In the genomic region with DNA sequence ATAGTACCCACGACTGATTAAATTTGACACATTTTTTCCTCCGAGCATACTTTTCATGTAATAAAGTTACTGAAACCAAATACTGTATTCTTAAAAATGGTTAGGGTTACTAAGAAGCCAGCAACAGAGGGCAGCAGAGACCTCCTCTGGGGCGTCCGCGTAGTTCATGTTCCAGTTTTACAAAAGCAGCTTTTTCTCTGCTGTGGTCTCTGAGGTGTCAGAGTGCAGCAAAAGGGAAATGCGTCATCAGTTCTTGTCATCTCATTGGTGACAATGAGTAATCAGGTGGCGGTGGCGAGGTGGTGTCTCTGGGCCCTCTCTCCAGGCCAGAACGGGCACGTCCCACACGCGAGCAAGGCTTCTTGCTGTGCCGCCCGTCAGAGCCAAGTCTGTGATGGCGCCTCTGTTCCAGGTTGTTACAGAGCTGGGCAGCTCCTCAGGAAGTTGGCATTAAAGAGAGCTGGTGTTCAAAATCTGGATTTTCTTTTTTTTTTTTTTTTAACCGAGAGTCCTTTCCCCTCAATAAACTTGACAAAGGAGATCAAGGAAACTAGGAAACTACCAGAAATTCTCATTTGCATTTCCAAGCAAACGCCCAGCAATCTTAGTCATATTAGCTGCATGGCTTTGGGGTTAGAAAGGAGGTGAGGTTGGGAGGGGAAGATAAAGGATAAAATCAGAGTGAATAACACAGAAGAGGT, we compare ENCODE assay signal across 1 cellular context.
A peak's percentile ranks its signal among the peaks of the same experiment; 100 is the strongest.
TF ChIP-seq lines count a peak whose summit lies in the region.

No MANE protein-coding gene starts in this region.

TF ChIP-seq in HepG2, 621 proteins besides CTCF, POLR2A, EP300 and RAD21 (continued from another document and continues in another):
- TF ChIP-seq, protein P1, sequence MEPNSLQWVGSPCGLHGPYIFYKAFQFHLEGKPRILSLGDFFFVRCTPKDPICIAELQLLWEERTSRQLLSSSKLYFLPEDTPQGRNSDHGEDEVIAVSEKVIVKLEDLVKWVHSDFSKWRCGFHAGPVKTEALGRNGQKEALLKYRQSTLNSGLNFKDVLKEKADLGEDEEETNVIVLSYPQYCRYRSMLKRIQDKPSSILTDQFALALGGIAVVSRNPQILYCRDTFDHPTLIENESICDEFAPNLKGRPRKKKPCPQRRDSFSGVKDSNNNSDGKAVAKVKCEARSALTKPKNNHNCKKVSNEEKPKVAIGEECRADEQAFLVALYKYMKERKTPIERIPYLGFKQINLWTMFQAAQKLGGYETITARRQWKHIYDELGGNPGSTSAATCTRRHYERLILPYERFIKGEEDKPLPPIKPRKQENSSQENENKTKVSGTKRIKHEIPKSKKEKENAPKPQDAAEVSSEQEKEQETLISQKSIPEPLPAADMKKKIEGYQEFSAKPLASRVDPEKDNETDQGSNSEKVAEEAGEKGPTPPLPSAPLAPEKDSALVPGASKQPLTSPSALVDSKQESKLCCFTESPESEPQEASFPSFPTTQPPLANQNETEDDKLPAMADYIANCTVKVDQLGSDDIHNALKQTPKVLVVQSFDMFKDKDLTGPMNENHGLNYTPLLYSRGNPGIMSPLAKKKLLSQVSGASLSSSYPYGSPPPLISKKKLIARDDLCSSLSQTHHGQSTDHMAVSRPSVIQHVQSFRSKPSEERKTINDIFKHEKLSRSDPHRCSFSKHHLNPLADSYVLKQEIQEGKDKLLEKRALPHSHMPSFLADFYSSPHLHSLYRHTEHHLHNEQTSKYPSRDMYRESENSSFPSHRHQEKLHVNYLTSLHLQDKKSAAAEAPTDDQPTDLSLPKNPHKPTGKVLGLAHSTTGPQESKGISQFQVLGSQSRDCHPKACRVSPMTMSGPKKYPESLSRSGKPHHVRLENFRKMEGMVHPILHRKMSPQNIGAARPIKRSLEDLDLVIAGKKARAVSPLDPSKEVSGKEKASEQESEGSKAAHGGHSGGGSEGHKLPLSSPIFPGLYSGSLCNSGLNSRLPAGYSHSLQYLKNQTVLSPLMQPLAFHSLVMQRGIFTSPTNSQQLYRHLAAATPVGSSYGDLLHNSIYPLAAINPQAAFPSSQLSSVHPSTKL (CRISPR knock-in tag; IDR thresholded peaks at IDR 0.05), result peak; percentile 84
- TF ChIP-seq SAFB2 (CRISPR knock-in tag; IDR thresholded peaks at IDR 0.05; ENCODE audit: borderline replicate concordance, low read depth) (no peak; the same call in 1 of the 2 replicates), SNAPC2 (CRISPR knock-in tag; IDR thresholded peaks at IDR 0.05) (no peak), ZSCAN29 (CRISPR knock-in tag; conservative IDR thresholded peaks at IDR 0.05) (no peak), ZNF263 (CRISPR knock-in tag; IDR thresholded peaks at IDR 0.05) (no peak), FOSL2 (CRISPR knock-in tag; IDR thresholded peaks at IDR 0.05) (peak; percentile 92), ATF7-NPFF (CRISPR knock-in tag; IDR thresholded peaks at IDR 0.05; ENCODE audit: low read depth) (peak; percentile 61; the same call in 1 of the 2 replicates), CENPBD1 (CRISPR knock-in tag; IDR thresholded peaks at IDR 0.05; ENCODE audit: borderline replicate concordance, low read depth) (no peak), ZNF776 (CRISPR knock-in tag; IDR thresholded peaks at IDR 0.05) (no peak), ZNF256 (CRISPR knock-in tag; conservative IDR thresholded peaks at IDR 0.05) (peak; percentile 47; the same call in 1 of the 2 replicates), HDAC2 (CRISPR knock-in tag; IDR thresholded peaks at IDR 0.05) (peak; percentile 91), ZNF713 (CRISPR knock-in tag; IDR thresholded peaks at IDR 0.05) (0 out of 2 replicates have a peak, but pooled peaks have one; percentile 75), ZNF10 (CRISPR knock-in tag; IDR thresholded peaks at IDR 0.05; ENCODE audit: borderline replicate concordance, low read depth) (no peak), FOXP1 (IDR thresholded peaks at IDR 0.05) (no peak), FOXP1 (CRISPR knock-in tag; IDR thresholded peaks at IDR 0.05) (peak; percentile 54; the same call in 1 of the 2 replicates), ZNF720 (CRISPR knock-in tag; IDR thresholded peaks at IDR 0.05) (no peak), CERS6 (CRISPR knock-in tag; IDR thresholded peaks at IDR 0.05) (no peak), E2F1 (CRISPR knock-in tag; IDR thresholded peaks at IDR 0.05) (peak; percentile 56; the same call in 1 of the 2 replicates), IKZF1 (IDR thresholded peaks at IDR 0.05) (no peak), ZFP90 (CRISPR knock-in tag; IDR thresholded peaks at IDR 0.05; ENCODE audit: borderline replicate concordance) (peak; percentile 82; the same call in 1 of the 2 replicates), HES4 (CRISPR knock-in tag; IDR thresholded peaks at IDR 0.05; ENCODE audit: borderline replicate concordance) (0 out of 2 replicates have a peak, but pooled peaks have one; percentile 32), ASH2L (IDR thresholded peaks at IDR 0.05; ENCODE audit: insufficient read length, low read depth, low read length) (peak; percentile 29), ZNF24 (IDR thresholded peaks at IDR 0.05) (no peak), SP5 (CRISPR knock-in tag; IDR thresholded peaks at IDR 0.05; ENCODE audit: borderline replicate concordance, low read depth) (no peak), NFE2L2 (IDR thresholded peaks at IDR 0.05; ENCODE audit: low read length) (no peak), ELF1 (CRISPR knock-in tag; IDR thresholded peaks at IDR 0.05) (peak; percentile 40; the same call in 1 of the 2 replicates), REPIN1 (CRISPR knock-in tag; IDR thresholded peaks at IDR 0.05; ENCODE audit: borderline replicate concordance, low read depth) (no peak), ZBTB1 (CRISPR knock-in tag; IDR thresholded peaks at IDR 0.05; ENCODE audit: borderline replicate concordance) (no peak), ZNF432 (CRISPR knock-in tag; IDR thresholded peaks at IDR 0.05; ENCODE audit: borderline replicate concordance) (no peak), HNRNPLL (IDR thresholded peaks at IDR 0.05; ENCODE audit: low read depth, low read length, poor library complexity, severe bottlenecking) (no peak), ZNF577 (CRISPR knock-in tag; IDR thresholded peaks at IDR 0.05; ENCODE audit: borderline replicate concordance, low read depth) (no peak), BRD4 (CRISPR knock-in tag; IDR thresholded peaks at IDR 0.05) (peak; percentile 82; the same call in 1 of the 2 replicates), ZNF598 (CRISPR knock-in tag; IDR thresholded peaks at IDR 0.05; ENCODE audit: borderline replicate concordance) (peak; percentile 54), AGO2 (optimal IDR thresholded peaks at IDR 0.05; ENCODE audit: low read depth, low read length) (no peak), POLR2AphosphoS2 (IDR thresholded peaks at IDR 0.05; ENCODE audit: low read depth, low read length) (no peak), ZNF891 (CRISPR knock-in tag; IDR thresholded peaks at IDR 0.05) (no peak), TFDP1 (CRISPR knock-in tag; IDR thresholded peaks at IDR 0.05; ENCODE audit: borderline replicate concordance) (peak; percentile 85), ZSCAN31 (CRISPR knock-in tag; IDR thresholded peaks at IDR 0.05; ENCODE audit: low read depth) (peak; percentile 73; the same call in 1 of the 2 replicates), ZSCAN25 (CRISPR knock-in tag; IDR thresholded peaks at IDR 0.05) (no peak), ZNF180 (CRISPR knock-in tag; IDR thresholded peaks at IDR 0.05; ENCODE audit: borderline replicate concordance, low read depth) (no peak), HNRNPK (IDR thresholded peaks at IDR 0.05; ENCODE audit: low read depth, low read length, poor library complexity, severe bottlenecking) (no peak), CEBPG (CRISPR knock-in tag; IDR thresholded peaks at IDR 0.05) (peak; percentile 58; the same call in 1 of the 2 replicates), ZNF773 (CRISPR knock-in tag; IDR thresholded peaks at IDR 0.05; ENCODE audit: borderline replicate concordance) (no peak), ZIK1 (CRISPR knock-in tag; IDR thresholded peaks at IDR 0.05; ENCODE audit: borderline replicate concordance, low read depth) (no peak; the same call in 1 of the 2 replicates), HOXA5 (CRISPR knock-in tag; IDR thresholded peaks at IDR 0.05) (peak; percentile 79), ZNF629 (CRISPR knock-in tag; conservative IDR thresholded peaks at IDR 0.05) (no peak), GTF2F1 (IDR thresholded peaks at IDR 0.05; ENCODE audit: low read length) (no peak), ATF5 (CRISPR knock-in tag; IDR thresholded peaks at IDR 0.05; ENCODE audit: low read depth) (no peak), CBX2 (IDR thresholded peaks at IDR 0.05; ENCODE audit: low read depth, low read length) (no peak), CBX2 (CRISPR knock-in tag; IDR thresholded peaks at IDR 0.05; ENCODE audit: low read depth) (0 out of 2 replicates have a peak, but pooled peaks have one; percentile 23), ZNF354B (CRISPR knock-in tag; IDR thresholded peaks at IDR 0.05) (no peak), ZNF431 (CRISPR knock-in tag; IDR thresholded peaks at IDR 0.05; ENCODE audit: borderline replicate concordance, low read depth) (0 out of 2 replicates have a peak, but pooled peaks have one; percentile 81), ZNF614 (CRISPR knock-in tag; IDR thresholded peaks at IDR 0.05; ENCODE audit: borderline replicate concordance) (peak; percentile 87; the same call in 1 of the 2 replicates)
- TF ChIP-seq, protein P2, sequence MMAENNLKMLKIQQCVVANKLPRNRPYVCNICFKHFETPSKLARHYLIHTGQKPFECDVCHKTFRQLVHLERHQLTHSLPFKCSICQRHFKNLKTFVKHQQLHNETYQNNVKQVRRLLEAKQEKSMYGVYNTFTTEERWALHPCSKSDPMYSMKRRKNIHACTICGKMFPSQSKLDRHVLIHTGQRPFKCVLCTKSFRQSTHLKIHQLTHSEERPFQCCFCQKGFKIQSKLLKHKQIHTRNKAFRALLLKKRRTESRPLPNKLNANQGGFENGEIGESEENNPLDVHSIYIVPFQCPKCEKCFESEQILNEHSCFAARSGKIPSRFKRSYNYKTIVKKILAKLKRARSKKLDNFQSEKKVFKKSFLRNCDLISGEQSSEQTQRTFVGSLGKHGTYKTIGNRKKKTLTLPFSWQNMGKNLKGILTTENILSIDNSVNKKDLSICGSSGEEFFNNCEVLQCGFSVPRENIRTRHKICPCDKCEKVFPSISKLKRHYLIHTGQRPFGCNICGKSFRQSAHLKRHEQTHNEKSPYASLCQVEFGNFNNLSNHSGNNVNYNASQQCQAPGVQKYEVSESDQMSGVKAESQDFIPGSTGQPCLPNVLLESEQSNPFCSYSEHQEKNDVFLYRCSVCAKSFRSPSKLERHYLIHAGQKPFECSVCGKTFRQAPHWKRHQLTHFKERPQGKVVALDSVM (CRISPR knock-in tag; IDR thresholded peaks at IDR 0.05), result no peak
- TF ChIP-seq, protein P3, sequence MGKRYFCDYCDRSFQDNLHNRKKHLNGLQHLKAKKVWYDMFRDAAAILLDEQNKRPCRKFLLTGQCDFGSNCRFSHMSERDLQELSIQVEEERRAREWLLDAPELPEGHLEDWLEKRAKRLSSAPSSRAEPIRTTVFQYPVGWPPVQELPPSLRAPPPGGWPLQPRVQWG (CRISPR knock-in tag; IDR thresholded peaks at IDR 0.05; ENCODE audit: borderline replicate concordance, low read depth), result no peak
- TF ChIP-seq, protein P4, sequence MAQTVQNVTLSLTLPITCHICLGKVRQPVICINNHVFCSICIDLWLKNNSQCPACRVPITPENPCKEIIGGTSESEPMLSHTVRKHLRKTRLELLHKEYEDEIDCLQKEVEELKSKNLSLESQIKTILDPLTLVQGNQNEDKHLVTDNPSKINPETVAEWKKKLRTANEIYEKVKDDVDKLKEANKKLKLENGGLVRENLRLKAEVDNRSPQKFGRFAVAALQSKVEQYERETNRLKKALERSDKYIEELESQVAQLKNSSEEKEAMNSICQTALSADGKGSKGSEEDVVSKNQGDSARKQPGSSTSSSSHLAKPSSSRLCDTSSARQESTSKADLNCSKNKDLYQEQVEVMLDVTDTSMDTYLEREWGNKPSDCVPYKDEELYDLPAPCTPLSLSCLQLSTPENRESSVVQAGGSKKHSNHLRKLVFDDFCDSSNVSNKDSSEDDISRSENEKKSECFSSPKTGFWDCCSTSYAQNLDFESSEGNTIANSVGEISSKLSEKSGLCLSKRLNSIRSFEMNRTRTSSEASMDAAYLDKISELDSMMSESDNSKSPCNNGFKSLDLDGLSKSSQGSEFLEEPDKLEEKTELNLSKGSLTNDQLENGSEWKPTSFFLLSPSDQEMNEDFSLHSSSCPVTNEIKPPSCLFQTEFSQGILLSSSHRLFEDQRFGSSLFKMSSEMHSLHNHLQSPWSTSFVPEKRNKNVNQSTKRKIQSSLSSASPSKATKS (CRISPR knock-in tag; IDR thresholded peaks at IDR 0.05), result no peak
